ENCODE assay signal across 10 cellular contexts in the genomic region with DNA sequence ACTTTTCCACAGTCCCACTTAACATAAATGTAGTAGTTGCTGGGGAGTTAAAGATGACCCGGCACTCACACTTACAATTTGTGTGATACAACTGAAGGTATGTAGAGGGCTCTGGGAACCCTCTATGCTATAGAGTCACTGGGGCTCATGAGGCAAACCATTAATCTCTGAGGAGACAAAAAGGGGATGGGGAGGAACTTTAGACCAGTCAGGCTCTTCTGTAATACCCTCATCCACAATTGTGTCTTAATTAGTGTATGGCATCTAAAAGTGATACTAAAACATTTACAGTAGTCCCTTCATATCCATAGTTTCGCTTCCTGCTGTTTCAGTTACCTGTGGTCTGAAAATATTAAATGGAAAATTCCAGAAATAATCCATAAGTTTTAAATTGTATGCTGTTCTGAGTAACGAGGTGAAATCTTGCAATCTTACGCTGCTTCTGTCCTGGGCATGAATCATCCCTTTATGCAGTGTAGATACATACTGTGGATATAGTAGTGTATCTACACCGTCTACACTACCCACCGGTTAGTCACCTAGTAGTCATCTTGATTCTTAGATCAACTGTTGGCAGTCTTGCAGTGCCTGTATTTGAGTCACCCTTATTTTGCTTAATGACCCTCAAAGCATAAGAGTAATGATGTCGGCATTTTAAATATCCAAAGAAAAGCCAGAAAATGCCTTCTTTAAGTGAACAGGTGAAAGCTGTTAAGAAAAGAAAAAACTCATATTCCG. TPM values are rescaled to one million over a fixed set of nuclear protein-coding genes. Genes with fewer than 3 reads are reported as not detected.
DNase-seq lines count a peak whose midpoint lies in the region; ATAC-seq and TF ChIP-seq lines count a peak whose summit lies in the region.
"Had no signal": no experiment of that assay in that cellular context is flagged by ENCODE, and none has a peak within 500 bp of the region (broad histone marks: within the 10 kb centered on the region; RNA-seq: fewer than 3 reads in every experiment).

No MANE protein-coding gene starts in this region.

- H3K36me3 Mint-ChIP-seq in naive thymus-derived CD8-positive, alpha-beta T cell = peaks cover 0 to 21% (median 4%) of the 10 kb centered on the region in 3 donors

- no peak for TF ChIP-seq CTCF in IMR-90 (conservative IDR thresholded peaks at IDR 0.05; ENCODE audit: low read depth, low read length)

- no TSS peak for BruUV-seq in IMR-90 (replicated peaks; lab: Mats Ljungman, UMichigan)

- peak overlapping the region; percentile 22; the same call in 1 of the 2 replicates for H3K56ac ChIP-seq in IMR-90 (ENCODE audit: extremely low read depth, insufficient read depth, low read length)

- TF ChIP-seq POLR2A in IMR-90 (IDR thresholded peaks at IDR 0.05; ENCODE audit: low read depth, low read length) = no peak

- H3K9me1 ChIP-seq in IMR-90 (ENCODE audit: insufficient read depth, low read length) = peaks cover 17% of the 10 kb centered on the region

- intact Hi-C loops in IMR-90 (cut with micrococcal nuclease) = no loop called here

- dilution Hi-C loops in IMR-90 (cut with HindIII; ENCODE audit: low sequenced_read_pairs, unreplicated experiment) = no loop called here

- peak overlapping the region; percentile 44; the same call in 1 of the 2 replicates for H2BK20ac ChIP-seq in IMR-90 (ENCODE audit: low read depth, low read length)

- peaks cover 44% of the 10 kb centered on the region for H4K20me1 ChIP-seq in IMR-90 (ENCODE audit: insufficient read depth, low read length)

- peak overlapping the region; percentile 6; the same call in 1 of the 3 replicates for H2BK15ac ChIP-seq in IMR-90 (ENCODE audit: low read depth, low read length)

- peak overlapping the region; percentile 83; the same call in 1 of the 2 replicates for H3K4me2 ChIP-seq in IMR-90 (ENCODE audit: low read depth, low read length)

- no peak overlapping the region for H3K27ac ChIP-seq in IMR-90 (ENCODE audit: insufficient read depth, low read length)

- H3K4me1 Mint-ChIP-seq in naive thymus-derived CD8-positive, alpha-beta T cell = peaks cover 17 to 73% (median 60%) of the 10 kb centered on the region in 4 donors

- DNase-seq in COLO829 (ENCODE audit: low spot score) (peak; percentile 54), IMR-90 (peak; percentile 99), amniotic stem cell (lab: John Stamatoyannopoulos, UW) (peak; percentile 80), HAP-1 (ENCODE audit: low spot score in 2 of 2) (no peak), NCI-H146 treated with DMSO at 0.1 percent for 48 hours (lab: John Stamatoyannopoulos, UW; ENCODE audit: unreplicated experiment) (no peak), NCI-H82 (lab: John Stamatoyannopoulos, UW) (no peak)
- DNase-seq in naive thymus-derived CD8-positive, alpha-beta T cell = no peak
- DNase-seq: activated gamma-delta T cell treated with Interleukin-2 at 50 U/mL for 16 hours, NCI-H1048 had no signal

- H3K14ac ChIP-seq in IMR-90 (replicated peaks; ENCODE audit: low read depth, low read length) = peak overlapping the region; percentile 32; the same call in 1 of the 2 replicates

- peak overlapping the region; percentile 61 for H3K4ac ChIP-seq in IMR-90 (ENCODE audit: low read depth, low read length)

- no peak for TF ChIP-seq RAD21 in IMR-90 (IDR thresholded peaks at IDR 0.05; ENCODE audit: low read length)

- peak overlapping the region; percentile 82 for H2BK5ac ChIP-seq in IMR-90 (ENCODE audit: low read depth, low read length, poor library complexity, severe bottlenecking)

- no peak overlapping the region for H2AK9ac ChIP-seq in IMR-90 (replicated peaks; ENCODE audit: low read depth, low read length, poor library complexity)

- H3K36me3 ChIP-seq in IMR-90 (ENCODE audit: control insufficient read depth, insufficient read depth, low read length) (peaks cover 3% of the 10 kb centered on the region; the same call in 1 of the 2 replicates), HAP-1 (replicated peaks) (no peaks in the 10 kb centered on the region)

- H3K9me3 Mint-ChIP-seq in naive thymus-derived CD8-positive, alpha-beta T cell = no peaks in the 10 kb centered on the region

- no peak overlapping the region for H2AFZ ChIP-seq in IMR-90 (replicated peaks; ENCODE audit: low read length, poor library complexity)

- peaks cover 19 to 66% of the 10 kb centered on the region in 2 experiments for H3K79me1 ChIP-seq in IMR-90 (ENCODE audit: low read depth in 1 of 2, low read length in 2 of 2)

- H3K9ac ChIP-seq in IMR-90 (ENCODE audit: low read depth, low read length) = 0 out of 2 replicates have a peak overlapping the region, but pooled peaks have one; percentile 10

- peak overlapping the region in 1 of 2 experiments; percentile 14; a peak in 2 of 4 replicates for H4K8ac ChIP-seq in IMR-90 (ENCODE audit: low read depth in 2 of 2, low read length in 2 of 2)

- peak overlapping the region; percentile 50 for H2BK120ac ChIP-seq in IMR-90 (ENCODE audit: low read depth, low read length)

- H4K5ac ChIP-seq in IMR-90 (ENCODE audit: low read depth, low read length) = 0 out of 2 replicates have a peak overlapping the region, but pooled peaks have one; percentile 23

- peak overlapping the region; percentile 50; the same call in 1 of the 2 replicates for H3K18ac ChIP-seq in IMR-90 (ENCODE audit: low read depth, low read length)

- no peaks in the 10 kb centered on the region for H3K27me3 Mint-ChIP-seq in naive thymus-derived CD8-positive, alpha-beta T cell

- peak overlapping the region; percentile 77; the same call in 1 of the 2 replicates for H2AK5ac ChIP-seq in IMR-90 (ENCODE audit: low read depth, low read length)

- peak overlapping the region in 7 of 10 donors; percentile 14 to 82 (median 52) for H3K27ac Mint-ChIP-seq in naive thymus-derived CD8-positive, alpha-beta T cell

- no peaks in the 10 kb centered on the region for H3K9me3 ChIP-seq in IMR-90 (ENCODE audit: control insufficient read depth, insufficient read depth, low read length)
- no peaks in the 10 kb centered on the region for H3K9me3 ChIP-seq in HAP-1

- H4K91ac ChIP-seq in IMR-90 (ENCODE audit: insufficient read depth, low read depth, low read length) = peak overlapping the region; percentile 28; the same call in 1 of the 2 replicates

- no CpG with 5 or more reads among the region's 8 CpGs for WGBS in IMR-90 (ENCODE audit: extremely low coverage in 2 of 2, insufficient read length in 1 of 2), 2 experiments

- in situ Hi-C loops in IMR-90 (cut with MboI; ENCODE audit: low sequenced_read_pairs) = no loop called here
- in situ Hi-C loops in HAP-1 (cut with MboI; ENCODE audit: low sequenced_read_pairs) = no loop called here

- CTCF ChIA-PET in IMR-90 (lab: Yijun Ruan, JAX) = no interaction called here

- ATAC-seq in IMR-90 (ENCODE audit: low read depth) = peak; percentile 89
- ATAC-seq in naive thymus-derived CD8-positive, alpha-beta T cell = no peak

- POLR2A ChIA-PET in IMR-90 (lab: Charles Lee; ENCODE audit: unreplicated experiment) = no interaction called here
- POLR2A ChIA-PET in naive thymus-derived CD8-positive, alpha-beta T cell (lab: Charles Lee) = interaction anchor here (2.0 kb wide), 1 partner anchor 12 kb away, joined by 6 read pairs; the partner anchor contains the start of gene CBL

- no peaks in the 10 kb centered on the region for H3K27me3 ChIP-seq in IMR-90 (ENCODE audit: control insufficient read depth, insufficient read depth, low read length)
- no peaks in the 10 kb centered on the region for H3K27me3 ChIP-seq in HAP-1 (ENCODE audit: low read depth)

- H3K4me3 ChIP-seq in IMR-90 (ENCODE audit: insufficient read depth, low read depth, low read length) = no peak overlapping the region
- no peak overlapping the region for H3K4me3 ChIP-seq in HAP-1

- H3K23ac ChIP-seq in IMR-90 (ENCODE audit: low read depth, low read length) = peak overlapping the region; percentile 83; the same call in 1 of the 2 replicates

- H3K4me1 ChIP-seq in IMR-90 (ENCODE audit: control insufficient read depth, insufficient read depth, low read length) (peaks cover 7% of the 10 kb centered on the region), HAP-1 (peaks cover 8% of the 10 kb centered on the region)

- H3K4me3 Mint-ChIP-seq in naive thymus-derived CD8-positive, alpha-beta T cell = no peak overlapping the region

TF ChIP-seq in IMR-90, 13 proteins besides CTCF, POLR2A, EP300 and RAD21 (continues in another document):
- TF ChIP-seq CEBPB (IDR thresholded peaks at IDR 0.05; ENCODE audit: low read depth, low read length) (peak; percentile 89), FOS (IDR thresholded peaks at IDR 0.05; ENCODE audit: low read depth, low read length) (peak; percentile 92; the same call in 1 of the 2 replicates), RCOR1 (IDR thresholded peaks at IDR 0.05; ENCODE audit: insufficient replicate concordance, low read length) (peak; percentile 92), BHLHE40 (IDR thresholded peaks at IDR 0.05; ENCODE audit: low read depth, low read length) (no peak; the same call in 1 of the 2 replicates)
- TF ChIP-seq, protein P1, sequence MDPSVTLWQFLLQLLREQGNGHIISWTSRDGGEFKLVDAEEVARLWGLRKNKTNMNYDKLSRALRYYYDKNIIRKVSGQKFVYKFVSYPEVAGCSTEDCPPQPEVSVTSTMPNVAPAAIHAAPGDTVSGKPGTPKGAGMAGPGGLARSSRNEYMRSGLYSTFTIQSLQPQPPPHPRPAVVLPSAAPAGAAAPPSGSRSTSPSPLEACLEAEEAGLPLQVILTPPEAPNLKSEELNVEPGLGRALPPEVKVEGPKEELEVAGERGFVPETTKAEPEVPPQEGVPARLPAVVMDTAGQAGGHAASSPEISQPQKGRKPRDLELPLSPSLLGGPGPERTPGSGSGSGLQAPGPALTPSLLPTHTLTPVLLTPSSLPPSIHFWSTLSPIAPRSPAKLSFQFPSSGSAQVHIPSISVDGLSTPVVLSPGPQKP (IDR thresholded peaks at IDR 0.05; ENCODE audit: borderline replicate concordance, low read depth, low read length) = no peak

RNA-seq across cellular contexts. Expression of gene CBL, which starts 12.2 kb away (rescaled TPM):
- 6.1 and 7.2 TPM in 2 replicates for total RNA-seq in IMR-90 (2012; rRNA removed)
- polyA plus RNA-seq in IMR-90 (2012; rRNA removed) = 11.8 TPM in 2 replicates
- 4.6 and 5.6 TPM in 2 replicates for polyA plus RNA-seq in IMR-90 (2012; cell fraction: cytosol; rRNA removed)
- 8.8 and 20.4 TPM in 2 replicates for polyA plus RNA-seq in IMR-90 (2012; cell fraction: nucleus; rRNA removed; ENCODE audit: low replicate concordance)
- 10 to 100 TPM; 46.9 to 51.6 TPM for total RNA-seq in naive thymus-derived CD8-positive, alpha-beta T cell
- polyA plus RNA-seq in naive thymus-derived CD8-positive, alpha-beta T cell = 10 to 100 TPM; 11.5 to 16.1 (median 12.2) TPM

RNA-seq across cellular contexts. Expression of gene NHERF4, which starts 33.0 kb away (rescaled TPM):
- total RNA-seq in IMR-90 (2012; rRNA removed) = not detected in 2 replicates
- polyA plus RNA-seq in IMR-90 (2012; rRNA removed) = not detected in 2 replicates
- polyA plus RNA-seq in IMR-90 (2012; cell fraction: cytosol; rRNA removed) = not detected in 2 replicates
- polyA plus RNA-seq in IMR-90 (2012; cell fraction: nucleus; rRNA removed; ENCODE audit: low replicate concordance) = not detected in 2 replicates
- total RNA-seq in naive thymus-derived CD8-positive, alpha-beta T cell = under 1 TPM; 0.42 to 0.55 TPM
- not detected for polyA plus RNA-seq in naive thymus-derived CD8-positive, alpha-beta T cell
- polyA plus RNA-seq: neural cell had no signal

RNA-seq across cellular contexts. Expression of gene NLRX1, which starts 49.8 kb away (rescaled TPM):
- 3.0 and 3.3 TPM in 2 replicates for total RNA-seq in IMR-90 (2012; rRNA removed)
- polyA plus RNA-seq in IMR-90 (2012; rRNA removed) = 4.9 and 5.5 TPM in 2 replicates
- 4.6 and 7.1 TPM in 2 replicates for polyA plus RNA-seq in IMR-90 (2012; cell fraction: cytosol; rRNA removed)
- 4.6 and 11.7 TPM in 2 replicates for polyA plus RNA-seq in IMR-90 (2012; cell fraction: nucleus; rRNA removed; ENCODE audit: low replicate concordance)
- total RNA-seq in naive thymus-derived CD8-positive, alpha-beta T cell = 10 to 100 TPM; 10.3 to 10.5 TPM
- 10 to 100 TPM in 1 of 3 donors, 1 to 10 TPM in 2; 4.0 to 10.9 (median 7.1) TPM for polyA plus RNA-seq in naive thymus-derived CD8-positive, alpha-beta T cell

Comparison
In these comparisons a context has a peak if more than half of its experiments do, and no peak if none do; other contexts are left out.
1. DNase-seq: peak in COLO829 (single experiment), IMR-90 (single experiment) and amniotic stem cell (single experiment); none in naive thymus-derived CD8-positive, alpha-beta T cell (0 of 10), HAP-1 (0 of 2), NCI-H146 treated with DMSO at 0.1 percent for 48 hours (single experiment) and NCI-H82 (single experiment).